In the genomic region with DNA sequence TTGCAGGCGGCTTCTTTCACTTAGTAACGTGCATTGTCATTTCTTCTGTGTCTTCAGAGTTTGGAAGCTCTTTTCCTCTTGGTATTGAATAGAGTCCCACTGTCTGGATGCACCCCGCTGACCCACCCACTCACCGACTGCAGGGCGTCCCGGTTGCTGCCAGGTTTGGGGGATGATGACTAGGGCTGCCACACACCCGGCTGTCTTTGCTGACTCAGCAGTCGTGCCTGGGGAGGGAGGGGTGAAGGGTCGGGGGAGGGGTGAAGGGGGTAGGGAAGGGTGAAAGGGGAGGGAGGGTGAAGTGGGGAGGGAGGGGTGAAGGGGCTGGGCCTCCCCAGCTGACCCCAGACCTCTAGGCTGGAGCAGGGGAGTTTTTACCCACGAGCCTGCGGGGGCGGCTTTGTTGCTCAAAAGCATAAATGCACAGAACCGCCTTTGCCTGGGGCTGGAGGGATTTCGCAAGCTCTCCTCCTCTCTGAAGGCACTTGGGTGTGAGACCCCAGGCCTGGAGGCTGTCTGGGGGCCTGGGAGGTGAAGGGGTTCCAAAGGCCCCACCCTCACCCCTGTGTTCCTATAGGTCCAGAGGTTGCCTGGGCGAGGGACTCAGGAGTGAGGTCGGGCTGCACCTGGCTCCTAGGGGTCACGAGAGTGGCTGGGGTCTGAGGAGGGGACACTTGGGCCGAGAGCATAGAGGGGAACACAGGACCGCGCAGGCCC, we compare ENCODE assay signal across 15 cellular contexts. TPM values are rescaled to one million over a fixed set of nuclear protein-coding genes. Genes with fewer than 3 reads are reported as not detected.
DNase-seq lines count a peak whose midpoint lies in the region; ATAC-seq and TF ChIP-seq lines count a peak whose summit lies in the region.
"Had no signal": no experiment of that assay in that cellular context is flagged by ENCODE, and none has a peak within 500 bp of the region (broad histone marks: within the 10 kb centered on the region; RNA-seq: fewer than 3 reads in every experiment).

No MANE protein-coding gene starts in this region.

- peak overlapping the region; percentile 8 to 79 (median 51); a peak in 16 of 22 replicates for H3K4me2 ChIP-seq in BLaER1 treated with 17β-estradiol and CSF1 and Interleukin-3, amounts not matched to agents 10 nM and 100 nM
- H3K4me2 ChIP-seq in mesenchymal stem cell (ENCODE audit: low read length, poor library complexity, severe bottlenecking): no peak overlapping the region

- no peak overlapping the region for H3K23ac ChIP-seq in mesenchymal stem cell (ENCODE audit: low read length in 2 of 2)

- H3K36me3 Mint-ChIP-seq in brain: no peaks in the 10 kb centered on the region

- peak overlapping the region in 5 of 11 experiments; percentile 13 to 44 (median 29); a peak in 6 of 22 replicates for H3K27ac ChIP-seq in BLaER1 treated with 17β-estradiol and CSF1 and Interleukin-3, amounts not matched to agents 10 nM and 100 nM
- H3K27ac ChIP-seq in mesenchymal stem cell (ENCODE audit: low read length, poor library complexity, severe bottlenecking): no peak overlapping the region

- peak overlapping the region; percentile 58 for H2BK15ac ChIP-seq in mesenchymal stem cell (ENCODE audit: low read depth, poor library complexity, severe bottlenecking)

- 58% methylated on average over 20 of the region's 20 CpGs for WGBS in mesenchymal stem cell

- H2BK12ac ChIP-seq in mesenchymal stem cell (ENCODE audit: low read length in 2 of 2): peak overlapping the region; percentile 23 to 59

- peak overlapping the region in 1 of 5 experiments; percentile 65 for H3K4me3 Mint-ChIP-seq in brain

- no peak overlapping the region for H2BK5ac ChIP-seq in mesenchymal stem cell (ENCODE audit: low read depth, low read length, poor library complexity, severe bottlenecking)

- H3K4me3 ChIP-seq in BLaER1 treated with 17β-estradiol and CSF1 and Interleukin-3, amounts not matched to agents 10 nM and 100 nM: no peak overlapping the region
- H3K4me3 ChIP-seq in mesenchymal stem cell (ENCODE audit: insufficient read depth in 1 of 2, low read depth in 1 of 2, low read length in 2 of 2): no peak overlapping the region

- peak overlapping the region; percentile 28 for H3K18ac ChIP-seq in mesenchymal stem cell (ENCODE audit: low read depth in 1 of 2, low read length in 2 of 2)

- H3K9me3 Mint-ChIP-seq in brain: peaks cover 0 to 3% (median 0%) of the 10 kb centered on the region in 5 experiments

- H2BK120ac ChIP-seq in mesenchymal stem cell (ENCODE audit: low read depth, low read length): peak overlapping the region; percentile 71

- H3K27ac Mint-ChIP-seq in brain: peak overlapping the region in 3 of 5 experiments; percentile 29 to 85 (median 83)

- H3K9ac ChIP-seq in BLaER1 treated with 17β-estradiol and CSF1 and Interleukin-3, amounts not matched to agents 10 nM and 100 nM: peak overlapping the region in 4 of 11 experiments; percentile 27 to 47 (median 30); a peak in 4 of 22 replicates
- no peak overlapping the region for H3K9ac ChIP-seq in mesenchymal stem cell (ENCODE audit: low read length)

- H3K4me1 Mint-ChIP-seq in brain: peaks cover 30% of the 10 kb centered on the region

- no peaks in the 10 kb centered on the region for H4K20me1 ChIP-seq in BLaER1 treated with 17β-estradiol and CSF1 and Interleukin-3, amounts not matched to agents 10 nM and 100 nM

- peak overlapping the region; percentile 19 for H2AFZ ChIP-seq in mesenchymal stem cell (ENCODE audit: low read depth, low read length)

- no peaks in the 10 kb centered on the region for H3K36me3 ChIP-seq in BLaER1 treated with 17β-estradiol and CSF1 and Interleukin-3, amounts not matched to agents 10 nM and 100 nM
- H3K36me3 ChIP-seq in mesenchymal stem cell (ENCODE audit: control insufficient read depth in 1 of 2, insufficient read depth in 2 of 2, low read depth in 1 of 2, low read length in 2 of 2): no peaks in the 10 kb centered on the region

- DNase-seq in mesenchymal stem cell (peak; percentile 26), HT-29 (ENCODE audit: low spot score) (no peak), foreskin melanocyte (no peak)
- DNase-seq: activated CD4-positive, alpha-beta T cell treated with anti-CD3 and anti-CD28 coated beads for 4 hours; activated T-cell treated with anti-CD3 and anti-CD28 coated beads, Interleukin-2, amount 50 U/mL, for 48 hours; AML-193; NCI-H1417 treated with DMSO at 0.1 percent for 48 hours; NK-92 treated with Interleukin-12 subunit alpha and Interleukin-12 subunit beta, amount 100 ng/mL, for 24 hours; stimulated activated CD4-positive, alpha-beta T cell treated with anti-CD3 and anti-CD28 coated beads, Interleukin-2, amount 100 ng/mL, for 48 hours; stimulated activated naive CD4-positive, alpha-beta T cell had no signal

- no peak for TF ChIP-seq CTCF in brain (conservative IDR thresholded peaks at IDR 0.05)

- H3K4me1 ChIP-seq in BLaER1 treated with 17β-estradiol and CSF1 and Interleukin-3, amounts not matched to agents 10 nM and 100 nM: peaks cover 9 to 51% (median 36%) of the 10 kb centered on the region in 10 experiments
- H3K4me1 ChIP-seq in mesenchymal stem cell (ENCODE audit: control insufficient read depth, insufficient read depth, low read depth, low read length): peaks cover 34% of the 10 kb centered on the region

- peak overlapping the region; percentile 45 for H4K91ac ChIP-seq in mesenchymal stem cell (ENCODE audit: low read length)

- H3K79me1 ChIP-seq in mesenchymal stem cell (replicated peaks; ENCODE audit: low read length, poor library complexity, severe bottlenecking): no peaks in the 10 kb centered on the region

- H3K27me3 Mint-ChIP-seq in brain: no peaks in the 10 kb centered on the region

- ATAC-seq in GM21619 (IDR thresholded peaks at IDR 0.05; ENCODE audit: unreplicated experiment) (no peak), HG02571 (IDR thresholded peaks at IDR 0.05; ENCODE audit: unreplicated experiment) (no peak)

- no peak overlapping the region for H4K8ac ChIP-seq in mesenchymal stem cell (ENCODE audit: low read length)

- H2AK5ac ChIP-seq in mesenchymal stem cell (ENCODE audit: low read length, severe bottlenecking): no peak overlapping the region

- H3K4ac ChIP-seq in mesenchymal stem cell (ENCODE audit: low read depth in 1 of 2, low read length in 2 of 2): peak overlapping the region in 1 of 2 experiments; percentile 53

- TF ChIP-seq EP300 in Ishikawa (IDR thresholded peaks at IDR 0.05; ENCODE audit: borderline replicate concordance): no peak

- H3K27me3 ChIP-seq in BLaER1 treated with 17β-estradiol and CSF1 and Interleukin-3, amounts not matched to agents 10 nM and 100 nM: no peaks in the 10 kb centered on the region
- peaks cover 0 to 5% of the 10 kb centered on the region in 2 experiments for H3K27me3 ChIP-seq in mesenchymal stem cell (ENCODE audit: control insufficient read depth in 1 of 2, insufficient read depth in 1 of 2, low read length in 2 of 2)

- TF ChIP-seq RAD21 in Ishikawa (IDR thresholded peaks at IDR 0.05; ENCODE audit: low read depth): no peak

- H3K14ac ChIP-seq in mesenchymal stem cell (ENCODE audit: low read length in 2 of 2): no peak overlapping the region

- no peaks in the 10 kb centered on the region for H3K9me3 ChIP-seq in BLaER1 treated with 17β-estradiol and CSF1 and Interleukin-3, amounts not matched to agents 10 nM and 100 nM (replicated peaks in 1 of 11)
- H3K9me3 ChIP-seq in mesenchymal stem cell (ENCODE audit: control insufficient read depth, low read length): no peaks in the 10 kb centered on the region

TF ChIP-seq in Ishikawa, 13 proteins besides CTCF, POLR2A, EP300 and RAD21:
- TF ChIP-seq TCF12 (IDR thresholded peaks at IDR 0.05; ENCODE audit: low read depth) (no peak), ZBTB7A (IDR thresholded peaks at IDR 0.05; ENCODE audit: low read depth) (no peak), CEBPB (IDR thresholded peaks at IDR 0.05) (peak; percentile 61), EGR1 (IDR thresholded peaks at IDR 0.05) (peak; percentile 89), NFIC (IDR thresholded peaks at IDR 0.05) (no peak), TAF1 (IDR thresholded peaks at IDR 0.05; ENCODE audit: low read depth) (no peak), FOXM1 (IDR thresholded peaks at IDR 0.05; ENCODE audit: borderline replicate concordance, low read depth) (no peak)
- TF ChIP-seq, protein P1, sequence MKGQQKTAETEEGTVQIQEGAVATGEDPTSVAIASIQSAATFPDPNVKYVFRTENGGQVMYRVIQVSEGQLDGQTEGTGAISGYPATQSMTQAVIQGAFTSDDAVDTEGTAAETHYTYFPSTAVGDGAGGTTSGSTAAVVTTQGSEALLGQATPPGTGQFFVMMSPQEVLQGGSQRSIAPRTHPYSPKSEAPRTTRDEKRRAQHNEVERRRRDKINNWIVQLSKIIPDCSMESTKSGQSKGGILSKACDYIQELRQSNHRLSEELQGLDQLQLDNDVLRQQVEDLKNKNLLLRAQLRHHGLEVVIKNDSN (IDR thresholded peaks at IDR 0.05): no peak

RNA-seq across cellular contexts. Expression of gene ULK1, which starts 31.3 kb away (rescaled TPM):
- 32.7 TPM for polyA plus RNA-seq in brain (ENCODE audit: insufficient read depth, low read depth, low replicate concordance)
- polyA plus RNA-seq in mesenchymal stem cell (2013, experiment 1 of 2): 18.5 TPM
- polyA plus RNA-seq in mesenchymal stem cell (2013, experiment 2 of 2): 17.7 TPM
- total RNA-seq in HT-29 (2014; rRNA removed; shearing (Covaris generic)): 4.9 and 9.6 TPM in 2 replicates

RNA-seq across cellular contexts. Expression of gene MMP17, which starts 35.0 kb away (rescaled TPM):
- polyA plus RNA-seq in brain (ENCODE audit: insufficient read depth, low read depth, low replicate concordance): 15.5 TPM
- 2.3 TPM for polyA plus RNA-seq in mesenchymal stem cell (2013, experiment 1 of 2)
- 2.7 TPM for polyA plus RNA-seq in mesenchymal stem cell (2013, experiment 2 of 2)
- not detected in 2 replicates for total RNA-seq in HT-29 (2014; rRNA removed; shearing (Covaris generic))
